Comparison of ENCODE assay signal across 9 cellular contexts in the genomic region with DNA sequence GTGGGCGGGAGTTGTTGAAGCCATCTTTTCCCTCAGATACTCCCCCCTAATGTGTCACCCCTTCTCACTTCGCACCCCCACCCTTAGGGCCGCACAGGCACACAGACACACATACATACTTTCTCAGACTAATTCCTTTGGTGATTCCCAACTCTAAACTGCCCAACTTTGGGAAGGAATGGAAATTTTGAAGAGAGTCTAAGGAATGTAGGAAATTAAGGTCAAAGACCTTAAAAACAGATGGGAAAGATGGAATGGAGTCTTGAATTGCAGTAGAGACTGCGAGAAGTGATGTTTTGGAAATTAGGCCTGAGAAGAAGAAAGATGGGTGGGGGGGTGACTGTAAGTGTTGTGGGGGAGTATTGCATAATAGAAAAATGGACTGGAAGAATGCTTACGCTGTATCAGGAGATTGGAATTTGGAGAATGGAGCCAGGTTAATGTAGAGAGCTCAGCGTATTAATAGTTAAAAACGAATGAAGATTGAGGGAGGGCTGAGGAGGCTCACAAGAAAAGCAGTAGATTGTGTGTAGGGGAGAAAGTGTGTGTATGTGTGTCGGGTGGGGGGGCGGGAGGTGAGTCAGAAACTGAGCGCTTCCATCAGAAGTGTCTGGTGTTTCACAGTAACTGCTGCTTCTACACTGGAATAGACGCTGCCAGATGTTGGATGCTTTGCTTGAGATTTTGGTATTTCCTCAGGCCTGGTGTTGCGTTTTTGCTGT. TPM values are rescaled to one million over a fixed set of nuclear protein-coding genes. Genes with fewer than 3 reads are reported as not detected.
DNase-seq lines count a peak whose midpoint lies in the region; ATAC-seq, FAIRE-seq and TF ChIP-seq lines count a peak whose summit lies in the region.
"Had no signal": no experiment of that assay in that cellular context is flagged by ENCODE, and none has a peak within 500 bp of the region (broad histone marks: within the 10 kb centered on the region; RNA-seq: fewer than 3 reads in every experiment).

No MANE protein-coding gene starts in this region.

- H3K9me3 Mint-ChIP-seq in HFFc6, result no peaks in the 10 kb centered on the region; the same call in 1 of the 2 replicates
- no peaks in the 10 kb centered on the region for H3K9me3 Mint-ChIP-seq in WTC11

- H3K36me3 Mint-ChIP-seq in HFFc6 (ENCODE audit: low read depth) (peaks cover 29% of the 10 kb centered on the region), WTC11 (peaks cover 21% of the 10 kb centered on the region)

- H3K4me1 Mint-ChIP-seq in HFFc6 (ENCODE audit: low read depth) (peaks cover 49% of the 10 kb centered on the region), WTC11 (peaks cover 25% of the 10 kb centered on the region)

- H3K4me3 Mint-ChIP-seq in HFFc6 (peak overlapping the region; percentile 96), WTC11 (peak overlapping the region; percentile 99)

- peak; percentile 81 for DNase-seq in HFFc6
- no peak for DNase-seq in WTC11 (ENCODE audit: low spot score)
- DNase-seq in fibroblast of peridontal ligament (ENCODE audit: extremely low read depth), result peak; percentile 83
- no peak for DNase-seq in pancreas
- DNase-seq in Ammon's horn (ENCODE audit: low spot score), result no peak
- DNase-seq in effector CD4-positive, alpha-beta T cell, result no peak

- intact Hi-C loops in pancreas (cut with DNase I), result loop anchor here in 2 of 3 donors (5.0 kb wide), 1 partner anchor 52 kb away; the partner anchor contains the start of gene PSMD4 (in 2 of the 2)

- H2AFZ ChIP-seq in ACC112 (ENCODE audit: low read length, unreplicated experiment), result no peak overlapping the region

- H3K27ac ChIP-seq in ACC112 (ENCODE audit: low read depth, low read length) (peak overlapping the region; percentile 93), pancreas (peak overlapping the region in 2 of 4 donors; percentile 92 to 93)

- CTCF ChIA-PET in WTC11 (lab: Charles Lee), result interaction anchor here (0.9 kb wide), 1 partner anchor 71 kb away, joined by 3 read pairs; no protein-coding TSS in a partner anchor

- H3K27me3 Mint-ChIP-seq in HFFc6 (ENCODE audit: insufficient read depth), result peaks cover 10% of the 10 kb centered on the region
- H3K27me3 Mint-ChIP-seq in WTC11 (ENCODE audit: low read depth), result no peaks in the 10 kb centered on the region

- H3K4me3 ChIP-seq in ACC112 (ENCODE audit: low read depth, low read length) (peak overlapping the region; percentile 100), pancreas (peak overlapping the region; percentile 56 to 75 (median 65))

- 36 to 44% methylated on average over 11 to 12 of the region's 12 CpGs for WGBS in pancreas, 2 donors

- H3K36me3 ChIP-seq in ACC112 (ENCODE audit: insufficient read depth, low read length) (peaks cover 15% of the 10 kb centered on the region), pancreas (no peaks in the 10 kb centered on the region)

- no peak for FAIRE-seq in pancreas (lab: Jason Lieb, UNC)
- FAIRE-seq: islet of Langerhans had no signal

- no peaks in the 10 kb centered on the region for H3K9me3 ChIP-seq in pancreas

- H3K27ac Mint-ChIP-seq in HFFc6, result peak overlapping the region; percentile 99
- H3K27ac Mint-ChIP-seq in WTC11, result peak overlapping the region; percentile 99

- H3K27me3 ChIP-seq in ACC112 (ENCODE audit: insufficient read depth, low read length) (no peaks in the 10 kb centered on the region), pancreas (no peaks in the 10 kb centered on the region)

- POLR2A ChIA-PET in WTC11 (lab: Charles Lee), result interaction anchor here (0.6 to 1.0 kb wide), 3 partner anchors 10 to 82 kb away, joined by 3 read pairs; partner anchors contain the start of genes VPS72 and ZNF687

- H3K79me2 ChIP-seq in ACC112 (ENCODE audit: control insufficient read depth, insufficient read depth, low read length, unreplicated experiment), result peaks cover 63% of the 10 kb centered on the region

- H3K4me1 ChIP-seq in ACC112 (ENCODE audit: control insufficient read depth, insufficient read depth, low read length, unreplicated experiment) (peaks cover 26% of the 10 kb centered on the region), pancreas (peaks cover 7 to 23% (median 12%) of the 10 kb centered on the region in 3 donors)

- TF ChIP-seq CTCF in HFFc6 (IDR thresholded peaks at IDR 0.05) (no peak), WTC11 (IDR thresholded peaks at IDR 0.05) (no peak), pancreas (IDR thresholded peaks at IDR 0.05) (no peak)

- ATAC-seq in WTC11 (no peak), pancreas (no peak), GM18517 (IDR thresholded peaks at IDR 0.05; ENCODE audit: unreplicated experiment) (no peak)

TF ChIP-seq in WTC11, 78 proteins besides CTCF, POLR2A, EP300 and RAD21 (continues in another document):
- TF ChIP-seq E2F4 (CRISPR knock-in tag; IDR thresholded peaks at IDR 0.05; ENCODE audit: borderline replicate concordance, low read depth) (no peak), ZNF232 (CRISPR knock-in tag; IDR thresholded peaks at IDR 0.05) (no peak), FOXK1 (CRISPR knock-in tag; IDR thresholded peaks at IDR 0.05) (no peak), TEAD1 (CRISPR knock-in tag; IDR thresholded peaks at IDR 0.05) (no peak), NFYB (CRISPR knock-in tag; conservative IDR thresholded peaks at IDR 0.05; ENCODE audit: low read depth) (no peak), TP53 (CRISPR knock-in tag; IDR thresholded peaks at IDR 0.05) (no peak), PRRX2 (CRISPR knock-in tag; IDR thresholded peaks at IDR 0.05) (no peak), E2F1 (CRISPR knock-in tag; IDR thresholded peaks at IDR 0.05) (no peak), MXD4 (CRISPR knock-in tag; IDR thresholded peaks at IDR 0.05; ENCODE audit: borderline replicate concordance) (no peak), CREM (CRISPR knock-in tag; IDR thresholded peaks at IDR 0.05) (no peak), USF1 (CRISPR knock-in tag; IDR thresholded peaks at IDR 0.05) (no peak)

RNA-seq across cellular contexts. Expression of gene PIP5K1A, which starts 1.7 kb away (rescaled TPM):
- 10 to 100 TPM; 85.4 to 98.6 (median 90.6) TPM for total RNA-seq in HFFc6 (2021; fragmentation: NEBNext Ultra II Directional; extraction: Animal tissue kit (Norgen Biotek cat#: 25700))
- 77.8 to 84.8 TPM (median 81.3 TPM) in 3 replicates for total RNA-seq in WTC11 (2021)
- total RNA-seq in pancreas, result 10 to 100 TPM; 10.1 to 22.6 (median 15.3) TPM
- 10 to 100 TPM; 16.6 to 20.8 TPM for polyA plus RNA-seq in pancreas

RNA-seq across cellular contexts. Expression of gene VPS72, which starts 10.0 kb away (rescaled TPM):
- 10 to 100 TPM; 57.8 to 87.4 (median 73.9) TPM for total RNA-seq in HFFc6 (2021; fragmentation: NEBNext Ultra II Directional; extraction: Animal tissue kit (Norgen Biotek cat#: 25700))
- 87.2 to 103 TPM (median 97.6 TPM) in 3 replicates for total RNA-seq in WTC11 (2021)
- 10 to 100 TPM; 12.5 to 29.0 (median 23.7) TPM for total RNA-seq in pancreas
- 10 to 100 TPM; 20.8 to 25.9 TPM for polyA plus RNA-seq in pancreas

RNA-seq across cellular contexts. Expression of gene TMOD4, which starts 24.2 kb away (rescaled TPM):
- 1 to 10 TPM in 1 of 6 experiments, under 1 TPM in 2, not detected in 3; 0.40 to 1.1 (median 0.99) TPM for total RNA-seq in HFFc6 (2021; fragmentation: NEBNext Ultra II Directional; extraction: Animal tissue kit (Norgen Biotek cat#: 25700))
- total RNA-seq in WTC11 (2021) (0.66 to 0.82 TPM (median 0.79 TPM) in 3 replicates), pancreas (under 1 TPM in 4 of 6 donors, not detected in 2; 0.47 to 0.81 (median 0.56) TPM)
- not detected for polyA plus RNA-seq in pancreas

RNA-seq across cellular contexts. Expression of gene SCNM1, which starts 34.1 kb away (rescaled TPM):
- 10 to 100 TPM; 38.4 to 45.7 (median 41.5) TPM for total RNA-seq in HFFc6 (2021; fragmentation: NEBNext Ultra II Directional; extraction: Animal tissue kit (Norgen Biotek cat#: 25700))
- total RNA-seq in WTC11 (2021), result 35.3 to 45.3 TPM (median 35.8 TPM) in 3 replicates
- total RNA-seq in pancreas, result 10 to 100 TPM in 3 of 6 donors, 1 to 10 TPM in 3; 7.7 to 18.1 (median 9.9) TPM
- polyA plus RNA-seq in pancreas, result 10 to 100 TPM; 28.9 to 33.7 TPM

RNA-seq across cellular contexts. Expression of gene LYSMD1, which starts 34.3 kb away (rescaled TPM):
- total RNA-seq in HFFc6 (2021; fragmentation: NEBNext Ultra II Directional; extraction: Animal tissue kit (Norgen Biotek cat#: 25700)), result 1 to 10 TPM; 5.0 to 6.6 (median 6.0) TPM
- 6.3 to 7.8 TPM (median 6.9 TPM) in 3 replicates for total RNA-seq in WTC11 (2021)
- total RNA-seq in pancreas, result 1 to 10 TPM; 1.8 to 5.5 (median 3.4) TPM
- polyA plus RNA-seq in pancreas, result 1 to 10 TPM; 4.3 to 4.5 TPM

Comparison
In these comparisons a context has a peak if more than half of its experiments do, and no peak if none do; other contexts are left out.
1. DNase-seq: peak in HFFc6 (single experiment) and fibroblast of peridontal ligament (single experiment); none in WTC11 (single experiment), pancreas (0 of 6), Ammon's horn (single experiment) and effector CD4-positive, alpha-beta T cell (single experiment).